In genomic region chr16:57146735-57147134, GRCh38 we compare ENCODE assay signal across 11 cellular contexts. TPM values are rescaled to one million over a fixed set of nuclear protein-coding genes. Genes with fewer than 3 reads are reported as not detected.
DNase-seq lines count a peak whose midpoint lies in the region; ATAC-seq and TF ChIP-seq lines count a peak whose summit lies in the region.
"Had no signal": no experiment of that assay in that cellular context is flagged by ENCODE, and none has a peak within 500 bp of the region (broad histone marks: within the 10 kb centered on the region; RNA-seq: fewer than 3 reads in every experiment).

No MANE protein-coding gene starts in this region.

- no peak for ATAC-seq in HG02642 (IDR thresholded peaks at IDR 0.05; ENCODE audit: poor library complexity, unreplicated experiment)

- H3K4me2 ChIP-seq in OCI-LY1 (ENCODE audit: low read length), result no peak overlapping the region

- H3K4me1 ChIP-seq in OCI-LY1 (ENCODE audit: insufficient read depth, low read length, severe bottlenecking), result peaks cover 7% of the 10 kb centered on the region
- peaks cover 13% of the 10 kb centered on the region for H3K4me1 ChIP-seq in endodermal cell (ENCODE audit: control insufficient read depth, insufficient read depth, low read length)

- H3K9ac ChIP-seq in OCI-LY1 (ENCODE audit: low read length) (no peak overlapping the region), endodermal cell (ENCODE audit: extremely low read depth, low read length, poor library complexity, severe bottlenecking) (no peak overlapping the region)

- H3K27me3 Mint-ChIP-seq in endodermal cell (ENCODE audit: insufficient read depth) (no peaks in the 10 kb centered on the region), progenitor cell of endocrine pancreas (no peaks in the 10 kb centered on the region)

- H2AFZ ChIP-seq in OCI-LY1 (ENCODE audit: low read length), result no peak overlapping the region

- H3K27ac ChIP-seq in OCI-LY1 (ENCODE audit: low read depth, low read length, poor library complexity, severe bottlenecking) (no peak overlapping the region), endodermal cell (ENCODE audit: low read depth, low read length) (no peak overlapping the region)

- no peaks in the 10 kb centered on the region for H3K27me3 ChIP-seq in OCI-LY1 (ENCODE audit: insufficient read depth, low read length)
- H3K27me3 ChIP-seq in endodermal cell (ENCODE audit: control insufficient read depth, insufficient read depth, low read length, poor library complexity, severe bottlenecking), result no peaks in the 10 kb centered on the region

- DNase-seq in NCI-H2227 (lab: John Stamatoyannopoulos, UW; ENCODE audit: unreplicated experiment), result peak; percentile 6
- DNase-seq in NCI-H2227 treated with DMSO at 0.1 percent for 48 hours (lab: John Stamatoyannopoulos, UW), result no peak
- DNase-seq in endodermal cell, result peak; percentile 87
- DNase-seq in progenitor cell of endocrine pancreas (ENCODE audit: low spot score, unreplicated experiment), result no peak
- no peak for DNase-seq in hippocampal formation (lab: John Stamatoyannopoulos, UW)
- DNase-seq in T-helper 1 cell, result no peak
- DNase-seq: activated CD4-positive, alpha-beta T cell treated with anti-CD3 and anti-CD28 coated beads for 4 hours; NCI-H446 treated with DMSO at 0.1 percent for 48 hours; stimulated activated CD4-positive, alpha-beta T cell treated with anti-CD3 and anti-CD28 coated beads, Interleukin-15, amount 100 ng/mL, for 24 hours had no signal

- TF ChIP-seq CTCF in OCI-LY1 (IDR thresholded peaks at IDR 0.05; ENCODE audit: low read length) (0 out of 2 replicates have a peak, but pooled peaks have one; percentile 5), endodermal cell (conservative IDR thresholded peaks at IDR 0.05) (peak; percentile 74), progenitor cell of endocrine pancreas (IDR thresholded peaks at IDR 0.05; ENCODE audit: unreplicated experiment) (peak; percentile 46)

- no peaks in the 10 kb centered on the region for H4K20me1 ChIP-seq in OCI-LY1 (ENCODE audit: insufficient read depth, low read length)

- 0 out of 2 replicates have a peak, but pooled peaks cover under 1% of the 10 kb centered on the region for H3K36me3 ChIP-seq in OCI-LY1 (ENCODE audit: insufficient read depth, low read length)
- H3K36me3 ChIP-seq in endodermal cell (ENCODE audit: control insufficient read depth, insufficient read depth, low read length), result peaks cover 4% of the 10 kb centered on the region

- no peaks in the 10 kb centered on the region for H3F3A ChIP-seq in OCI-LY1 (ENCODE audit: insufficient read depth, low read length)

- no peak overlapping the region for H3K4me3 ChIP-seq in OCI-LY1 (ENCODE audit: low read depth, low read length, poor library complexity, severe bottlenecking)
- H3K4me3 ChIP-seq in endodermal cell (ENCODE audit: low read length), result no peak overlapping the region

- WGBS in endodermal cell (ENCODE audit: insufficient coverage in 1 of 2, insufficient read length in 1 of 2), 2 experiments, result 90 to 98% methylated on average over 5 of the region's 5 CpGs

- H3K36me3 Mint-ChIP-seq in endodermal cell (ENCODE audit: low read depth) (no peaks in the 10 kb centered on the region), progenitor cell of endocrine pancreas (ENCODE audit: insufficient read depth) (no peaks in the 10 kb centered on the region)

- no peaks in the 10 kb centered on the region for H3K9me2 ChIP-seq in OCI-LY1 (ENCODE audit: low read depth, low read length)

- peaks cover 33% of the 10 kb centered on the region for H3K4me1 Mint-ChIP-seq in endodermal cell
- H3K4me1 Mint-ChIP-seq in progenitor cell of endocrine pancreas (ENCODE audit: low read depth), result peaks cover 3% of the 10 kb centered on the region

- H3K4me3 Mint-ChIP-seq in endodermal cell, result no peak overlapping the region
- no peak overlapping the region for H3K4me3 Mint-ChIP-seq in progenitor cell of endocrine pancreas (ENCODE audit: low read depth)

- H3K9me3 ChIP-seq in OCI-LY1 (ENCODE audit: low read length), result no peaks in the 10 kb centered on the region
- H3K9me3 ChIP-seq in endodermal cell (ENCODE audit: control insufficient read depth, low read length), result no peaks in the 10 kb centered on the region

- H3K9me3 Mint-ChIP-seq in endodermal cell, result no peaks in the 10 kb centered on the region
- no peaks in the 10 kb centered on the region for H3K9me3 Mint-ChIP-seq in progenitor cell of endocrine pancreas (ENCODE audit: low read depth)

- H3K27ac Mint-ChIP-seq in endodermal cell, result no peak overlapping the region
- no peak overlapping the region for H3K27ac Mint-ChIP-seq in progenitor cell of endocrine pancreas

- no peaks in the 10 kb centered on the region for H3K79me2 ChIP-seq in OCI-LY1 (ENCODE audit: insufficient read depth, low read length)

RNA-seq across cellular contexts. Expression of gene PSME3IP1, which starts 39.1 kb away (rescaled TPM):
- 100 to 1,000 TPM in 1 of 2 donors, 10 to 100 TPM in 1; 94.2 to 102 TPM for total RNA-seq in endodermal cell
- 107 TPM for polyA plus RNA-seq in endodermal cell (2013, experiment 1 of 2)
- 106 TPM for polyA plus RNA-seq in endodermal cell (2013, experiment 2 of 2)
- 101 and 115 TPM in 2 replicates for total RNA-seq in progenitor cell of endocrine pancreas

RNA-seq across cellular contexts. Expression of gene RSPRY1, which starts 39.4 kb away (rescaled TPM):
- total RNA-seq in endodermal cell (10 to 100 TPM; 40.3 to 46.5 TPM), progenitor cell of endocrine pancreas (57.4 and 63.7 TPM in 2 replicates)
- 42.0 TPM for polyA plus RNA-seq in endodermal cell (2013, experiment 1 of 2)
- 38.2 TPM for polyA plus RNA-seq in endodermal cell (2013, experiment 2 of 2)

RNA-seq across cellular contexts. Expression of gene CPNE2, which starts 54.4 kb away (rescaled TPM):
- total RNA-seq in endodermal cell (10 to 100 TPM; 12.3 to 16.6 TPM), progenitor cell of endocrine pancreas (6.7 and 10.1 TPM in 2 replicates)
- polyA plus RNA-seq in endodermal cell (2013, experiment 1 of 2), result 32.5 TPM
- 39.2 TPM for polyA plus RNA-seq in endodermal cell (2013, experiment 2 of 2)

Comparison
In these comparisons a context has a peak if more than half of its experiments do, and no peak if none do; other contexts are left out.
1. DNase-seq: peak in NCI-H2227 (single experiment) and endodermal cell (single experiment); none in NCI-H2227 treated with DMSO at 0.1 percent for 48 hours (single experiment), progenitor cell of endocrine pancreas (single experiment), hippocampal formation (0 of 2) and T-helper 1 cell (0 of 5).
2. CTCF ChIP-seq: peak in every context shown above with its lines; median percentile 74 in endodermal cell; 46 in progenitor cell of endocrine pancreas; 5 in OCI-LY1.